In the genomic region with DNA sequence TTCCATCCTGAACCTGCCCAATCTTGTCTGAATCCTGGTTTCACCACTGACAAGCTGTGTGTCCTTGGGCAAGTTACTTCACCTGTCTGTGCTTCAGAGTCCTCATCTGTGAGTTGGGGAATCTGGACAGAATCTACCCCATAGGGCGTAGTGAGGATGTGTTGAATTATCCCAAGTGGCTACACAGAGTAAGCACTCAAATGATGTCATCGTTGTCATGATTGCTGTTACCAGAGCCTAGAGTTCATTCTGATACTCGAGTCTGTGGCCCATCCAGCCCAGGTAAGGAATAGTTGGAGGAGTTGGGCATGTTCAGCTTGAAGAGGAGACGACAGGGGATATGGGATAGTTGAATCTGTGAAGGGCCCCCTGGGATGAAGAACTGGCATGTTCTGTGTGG, we compare ENCODE assay signal across 30 cellular contexts. TPM values are rescaled to one million over a fixed set of nuclear protein-coding genes. Genes with fewer than 3 reads are reported as not detected.
DNase-seq lines count a peak whose midpoint lies in the region; ATAC-seq and TF ChIP-seq lines count a peak whose summit lies in the region.
"Had no signal": no experiment of that assay in that cellular context is flagged by ENCODE, and none has a peak within 500 bp of the region (broad histone marks: within the 10 kb centered on the region; RNA-seq: fewer than 3 reads in every experiment).

No MANE protein-coding gene starts in this region.

- H3K4me1 ChIP-seq in heart left ventricle (peaks cover 0 to 27% (median 15%) of the 10 kb centered on the region in 12 donors), heart right ventricle (peaks cover 0 to 30% (median 19%) of the 10 kb centered on the region in 9 donors), parathyroid adenoma (peaks cover 11% of the 10 kb centered on the region), suprapubic skin (peaks cover 25% of the 10 kb centered on the region)
- H3K4me1 ChIP-seq: A549, pancreas, testis had no signal

- DNase-seq in heart left ventricle (no peak), heart right ventricle (no peak), suprapubic skin (ENCODE audit: low spot score in 2 of 2) (no peak), cortex of kidney (lab: John Stamatoyannopoulos, UW) (no peak)
- DNase-seq: activated CD4-positive, alpha-beta memory T cell treated with anti-CD3 and anti-CD28 coated beads for 36 hours; activated CD4-positive, alpha-beta T cell treated with anti-CD3 and anti-CD28 coated beads for 1 hour; activated CD8-positive, alpha-beta memory T cell treated with anti-CD3 and anti-CD28 coated beads, Interleukin-2, amount 50 U/mL, for 48 hours; activated naive CD4-positive, alpha-beta T cell treated with anti-CD3 and anti-CD28 coated beads, Interleukin-2, amount 50 U/mL, for 16 hours; amniotic stem cell; Calu3; CD4-positive, CD25-positive, alpha-beta regulatory T cell; effector CD8-positive, alpha-beta T cell; GOT3; NCI-H1694 treated with DMSO at 0.1 percent for 48 hours; NCI-H526; pancreas; PC-9; T-helper 2 cell had no signal

- TF ChIP-seq POLR2A in heart left ventricle (IDR thresholded peaks at IDR 0.05) (no peak), suprapubic skin (IDR thresholded peaks at IDR 0.05) (no peak)

- TF ChIP-seq CTCF in heart left ventricle (IDR thresholded peaks at IDR 0.05) (no peak), heart right ventricle (IDR thresholded peaks at IDR 0.05) (no peak), parathyroid adenoma (IDR thresholded peaks at IDR 0.05) (no peak), suprapubic skin (IDR thresholded peaks at IDR 0.05) (no peak)

- H3K36me3 ChIP-seq in heart left ventricle: no peaks in the 10 kb centered on the region
- H3K36me3 ChIP-seq in heart right ventricle: no peaks in the 10 kb centered on the region
- H3K36me3 ChIP-seq in parathyroid adenoma (ENCODE audit: control insufficient read depth, insufficient read depth, low read length): no peaks in the 10 kb centered on the region
- no peaks in the 10 kb centered on the region for H3K36me3 ChIP-seq in suprapubic skin
- H3K36me3 ChIP-seq: pancreas had no signal

- H2AFZ ChIP-seq in parathyroid adenoma: no peak overlapping the region
- H2AFZ ChIP-seq: PC-9 had no signal

- H3K27ac ChIP-seq in heart left ventricle: peak overlapping the region in 7 of 12 donors; percentile 19 to 79 (median 58)
- H3K27ac ChIP-seq in heart right ventricle: peak overlapping the region in 2 of 10 donors; percentile 49 to 56
- H3K27ac ChIP-seq in angular gyrus (ENCODE audit: low read depth, low read length): peak overlapping the region; percentile 82
- no peak overlapping the region for H3K27ac ChIP-seq in parathyroid adenoma
- H3K27ac ChIP-seq in suprapubic skin: peak overlapping the region; percentile 64
- H3K27ac ChIP-seq: A549, pancreas, PC-9 had no signal

- intact Hi-C loops in heart left ventricle (cut with DNase I): loop anchor here in 2 of 10 donors (5.0 to 10.0 kb wide), 2 partner anchors 45 to 48 kb away; a partner anchor contains a TSS
- intact Hi-C loops in heart right ventricle (cut with DNase I): loop anchor here in 2 of 10 donors (5.0 kb wide), 2 partner anchors 38 to 48 kb away; a partner anchor contains a TSS

- H3K4me3 ChIP-seq in heart left ventricle (no peak overlapping the region), heart right ventricle (no peak overlapping the region), parathyroid adenoma (ENCODE audit: low read depth, low read length) (no peak overlapping the region), suprapubic skin (no peak overlapping the region)
- H3K4me3 ChIP-seq: A549, pancreas, PC-9, testis had no signal

- no peak overlapping the region for H3K4me2 ChIP-seq in parathyroid adenoma (ENCODE audit: low read length)
- H3K4me2 ChIP-seq: A549, PC-9 had no signal

- no peaks in the 10 kb centered on the region for H3K9me3 ChIP-seq in heart left ventricle
- H3K9me3 ChIP-seq in heart right ventricle: no peaks in the 10 kb centered on the region
- no peaks in the 10 kb centered on the region for H3K9me3 ChIP-seq in parathyroid adenoma (ENCODE audit: control insufficient read depth, low read length)
- H3K9me3 ChIP-seq in suprapubic skin: no peaks in the 10 kb centered on the region
- H3K9me3 ChIP-seq: A549, pancreas, testis had no signal

- WGBS in heart left ventricle, 4 donors: 83 to 91% (median 86%) methylated on average over 4 of the region's 4 CpGs
- 80 to 85% methylated on average over 4 of the region's 4 CpGs for WGBS in heart right ventricle, 2 donors
- WGBS in suprapubic skin: 77% methylated on average over 4 of the region's 4 CpGs

- peak overlapping the region; percentile 24 for H3K9ac ChIP-seq in parathyroid adenoma

- no peak for TF ChIP-seq EP300 in suprapubic skin (IDR thresholded peaks at IDR 0.05)

- no peak for ATAC-seq in heart left ventricle
- ATAC-seq in heart right ventricle: no peak
- ATAC-seq in GM19328 (IDR thresholded peaks at IDR 0.05; ENCODE audit: unreplicated experiment): no peak
- ATAC-seq in GM21528 (IDR thresholded peaks at IDR 0.05; ENCODE audit: low FRiP score, unreplicated experiment): no peak
- ATAC-seq: A549; pancreas; stimulated activated effector memory CD8-positive, alpha-beta T cell treated with anti-CD3 and anti-CD28 coated beads, Interleukin-12 subunit alpha, Interleukin-12 subunit beta, amount 100 ng/mL, for 72 hours had no signal

- H3K79me2 ChIP-seq in parathyroid adenoma: peaks cover 6% of the 10 kb centered on the region

- H3K27me3 ChIP-seq in heart left ventricle: no peaks in the 10 kb centered on the region
- H3K27me3 ChIP-seq in heart right ventricle: no peaks in the 10 kb centered on the region
- no peaks in the 10 kb centered on the region for H3K27me3 ChIP-seq in parathyroid adenoma (ENCODE audit: control insufficient read depth, insufficient read depth, low read length)
- no peaks in the 10 kb centered on the region for H3K27me3 ChIP-seq in suprapubic skin
- H3K27me3 ChIP-seq: pancreas, testis had no signal

RNA-seq across cellular contexts. Expression of a gene that starts 45.9 kb away (rescaled TPM):
- total RNA-seq in heart left ventricle: 10 to 100 TPM; 17.9 to 70.4 (median 38.2) TPM
- 10 to 100 TPM in 1 of 2 donors, 1 to 10 TPM in 1; 2.9 to 15.6 TPM for polyA plus RNA-seq in heart left ventricle
- total RNA-seq in heart right ventricle: 10 to 100 TPM; 17.4 to 63.3 (median 34.4) TPM
- 10 to 100 TPM in 1 of 2 donors, under 1 TPM in 1; 0.90 to 10.5 TPM for polyA plus RNA-seq in heart right ventricle
- 1 to 10 TPM; 3.6 to 6.5 (median 4.5) TPM for total RNA-seq in suprapubic skin

RNA-seq across cellular contexts. Expression of a gene that starts 58.8 kb away (rescaled TPM):
- total RNA-seq in heart left ventricle (under 1 TPM in 1 of 9 donors, not detected in 8; 0.56 TPM), heart right ventricle (not detected), suprapubic skin (not detected)
- polyA plus RNA-seq in heart left ventricle (1 to 10 TPM in 1 of 2 donors, not detected in 1; 1.6 TPM), heart right ventricle (not detected)
- total RNA-seq: activated CD4-positive, alpha-beta memory T cell treated with anti-CD3 and anti-CD28 coated beads for 36 hours; Calu3; CD4-positive, CD25-positive, alpha-beta regulatory T cell; glomerular endothelial cell; neural crest cell; pancreas; PC-9; Right ventricle myocardium inferior; sciatic nerve; urinary bladder had no signal
- polyA plus RNA-seq: A549; CD4-positive, CD25-positive, alpha-beta regulatory T cell; pancreas; urinary bladder had no signal
